Comparison of ENCODE assay signal across 12 cellular contexts in the genomic region with DNA sequence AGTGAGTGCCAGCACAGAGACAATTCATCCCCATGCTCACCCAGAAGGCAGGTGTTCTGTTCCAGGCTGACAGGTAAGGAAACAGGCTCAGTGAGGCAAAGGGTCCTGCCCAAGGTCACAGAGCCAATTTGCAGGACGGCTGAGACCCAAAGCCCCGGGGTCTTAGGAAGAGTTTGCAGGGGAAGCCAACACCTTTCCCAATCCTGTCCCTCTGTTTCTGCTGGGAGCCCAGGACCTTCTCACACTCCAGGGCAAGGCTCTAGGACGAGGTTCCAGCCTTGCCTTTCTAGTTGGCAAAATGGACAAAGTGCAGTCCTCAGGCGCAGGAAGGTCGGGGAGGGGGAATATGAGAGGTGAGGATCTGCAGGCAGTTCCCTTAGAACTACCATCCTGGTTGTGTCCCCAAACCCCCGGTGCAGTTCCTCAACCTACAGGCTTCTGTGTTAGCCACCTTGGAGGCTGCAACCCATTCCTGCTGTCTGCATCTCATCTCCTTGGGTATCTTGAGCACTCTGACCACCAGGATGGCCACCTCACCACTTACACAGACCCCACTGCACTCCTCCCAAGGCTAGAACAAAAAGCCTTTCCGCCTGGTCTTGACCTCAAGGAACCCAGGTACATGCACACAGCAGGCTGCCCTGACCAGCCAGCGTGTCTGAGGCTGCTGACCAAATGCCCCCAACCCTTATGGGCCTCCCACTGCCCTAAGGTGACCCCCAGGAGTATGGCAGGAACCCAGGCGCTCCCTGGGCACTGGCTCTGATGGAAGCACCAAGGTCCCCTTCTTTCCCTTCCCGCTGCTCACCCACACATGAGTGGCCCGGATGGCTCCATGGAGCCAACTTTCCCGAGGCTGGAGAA. TPM values are rescaled to one million over a fixed set of nuclear protein-coding genes. Genes with fewer than 3 reads are reported as not detected.
DNase-seq lines count a peak whose midpoint lies in the region; TF ChIP-seq lines count a peak whose summit lies in the region.
"Had no signal": no experiment of that assay in that cellular context is flagged by ENCODE, and none has a peak within 500 bp of the region (broad histone marks: within the 10 kb centered on the region; RNA-seq: fewer than 3 reads in every experiment).

No MANE protein-coding gene starts in this region.

- no peak for TF ChIP-seq CTCF in GM13977 (IDR thresholded peaks at IDR 0.05; ENCODE audit: extremely low read depth, insufficient read depth, missing control alignments)
- TF ChIP-seq CTCF in neural progenitor cell (IDR thresholded peaks at IDR 0.05): no peak

- no peaks in the 10 kb centered on the region for H3K9me3 ChIP-seq in neural progenitor cell (ENCODE audit: low read depth)
- H3K9me3 ChIP-seq: right atrium auricular region had no signal

- no peak for DNase-seq in T-helper 2 cell treated with Interferon-gamma antibody and Interleukin-4, amounts not matched to agents 5 μg/mL and 100 μg/mL, for 36 hours (ENCODE audit: low spot score)
- DNase-seq in T-helper 2 cell (no peak), GM13977 (ENCODE audit: low spot score) (peak; percentile 6), neural progenitor cell (ENCODE audit: low spot score) (no peak), hippocampal formation (lab: John Stamatoyannopoulos, UW) (no peak), AG08395 (ENCODE audit: low spot score) (no peak)
- DNase-seq in activated T-helper 2 cell treated with anti-CD3 and anti-CD28 coated beads, Interferon-gamma antibody, Interleukin-2, Interleukin-4, amounts not matched to agents 10 μg/mL and 5 μg/mL and 100 μg/mL, durations not matched to agents 14 hours and 24 hours and 36 hours (ENCODE audit: low spot score): no peak
- DNase-seq in stimulated activated CD4-positive, alpha-beta T cell treated with anti-CD3 and anti-CD28 coated beads, Interleukin-4, amount 100 ng/mL, for 1 hour: no peak
- DNase-seq: mesendoderm, NCI-H1694 treated with DMSO at 0.1 percent for 48 hours, trophoblast cell had no signal

- peaks cover 3% of the 10 kb centered on the region for H3K36me3 Mint-ChIP-seq in T-helper 2 cell treated with Interferon-gamma antibody and Interleukin-4, amounts not matched to agents 5 μg/mL and 100 μg/mL, for 36 hours (ENCODE audit: low read depth)
- H3K36me3 Mint-ChIP-seq in activated T-helper 2 cell treated with anti-CD3 and anti-CD28 coated beads, Interferon-gamma antibody, Interleukin-2, Interleukin-4, amounts not matched to agents 10 μg/mL and 5 μg/mL and 100 μg/mL, durations not matched to agents 14 hours and 24 hours and 36 hours (ENCODE audit: low read depth): no peaks in the 10 kb centered on the region
- no peaks in the 10 kb centered on the region for H3K36me3 Mint-ChIP-seq in neural progenitor cell

- no peak overlapping the region for H3K27ac Mint-ChIP-seq in T-helper 2 cell treated with Interferon-gamma antibody and Interleukin-4, amounts not matched to agents 5 μg/mL and 100 μg/mL, for 36 hours
- no peak overlapping the region for H3K27ac Mint-ChIP-seq in activated T-helper 2 cell treated with anti-CD3 and anti-CD28 coated beads, Interferon-gamma antibody, Interleukin-2, Interleukin-4, amounts not matched to agents 10 μg/mL and 5 μg/mL and 100 μg/mL, durations not matched to agents 14 hours and 24 hours and 36 hours
- H3K27ac Mint-ChIP-seq in neural progenitor cell: no peak overlapping the region

- H3K4me1 Mint-ChIP-seq in T-helper 2 cell treated with Interferon-gamma antibody and Interleukin-4, amounts not matched to agents 5 μg/mL and 100 μg/mL, for 36 hours (ENCODE audit: low read depth): peaks cover 14% of the 10 kb centered on the region
- H3K4me1 Mint-ChIP-seq in activated T-helper 2 cell treated with anti-CD3 and anti-CD28 coated beads, Interferon-gamma antibody, Interleukin-2, Interleukin-4, amounts not matched to agents 10 μg/mL and 5 μg/mL and 100 μg/mL, durations not matched to agents 14 hours and 24 hours and 36 hours (ENCODE audit: low read depth): peaks cover 15% of the 10 kb centered on the region
- H3K4me1 Mint-ChIP-seq in neural progenitor cell: peaks cover 12% of the 10 kb centered on the region

- H3F3A ChIP-seq in neural progenitor cell (ENCODE audit: low read depth): no peaks in the 10 kb centered on the region

- in situ Hi-C loops in GM13977 (cut with MboI; ENCODE audit: low pct_unique_long_range_greater_than_20kb, low sequenced_read_pairs, unreplicated experiment): no loop called here

- H3K4me1 ChIP-seq in neural progenitor cell: peaks cover 10% of the 10 kb centered on the region

- no peak overlapping the region for H3K9ac ChIP-seq in neural progenitor cell

- H3K79me2 ChIP-seq in neural progenitor cell (ENCODE audit: low read depth): peaks cover 27% of the 10 kb centered on the region

- no peak overlapping the region for H3K27ac ChIP-seq in neural progenitor cell

- intact Hi-C loops in activated T-helper 2 cell treated with anti-CD3 and anti-CD28 coated beads, Interferon-gamma antibody, Interleukin-2, Interleukin-4, amounts not matched to agents 10 μg/mL and 5 μg/mL and 100 μg/mL, durations not matched to agents 14 hours and 24 hours and 36 hours (cut with micrococcal nuclease): loop anchor here (5.0 kb wide), 1 partner anchor 323 kb away; no protein-coding TSS in a partner anchor

- H3K27me3 ChIP-seq in neural progenitor cell: peaks cover 26% of the 10 kb centered on the region
- H3K27me3 ChIP-seq: right atrium auricular region had no signal

- H2AFZ ChIP-seq in neural progenitor cell (replicated peaks): no peak overlapping the region

- no peak overlapping the region for H3K4me3 ChIP-seq in neural progenitor cell

- peaks cover 24% of the 10 kb centered on the region for H4K20me1 ChIP-seq in neural progenitor cell (ENCODE audit: low read depth)

- peak overlapping the region; percentile 85 for H3K4me3 Mint-ChIP-seq in T-helper 2 cell treated with Interferon-gamma antibody and Interleukin-4, amounts not matched to agents 5 μg/mL and 100 μg/mL, for 36 hours
- H3K4me3 Mint-ChIP-seq in activated T-helper 2 cell treated with anti-CD3 and anti-CD28 coated beads, Interferon-gamma antibody, Interleukin-2, Interleukin-4, amounts not matched to agents 10 μg/mL and 5 μg/mL and 100 μg/mL, durations not matched to agents 14 hours and 24 hours and 36 hours (ENCODE audit: low read depth): peak overlapping the region; percentile 82
- H3K4me3 Mint-ChIP-seq in neural progenitor cell: peak overlapping the region; percentile 89

- peaks cover 31% of the 10 kb centered on the region for H3K27me3 Mint-ChIP-seq in T-helper 2 cell treated with Interferon-gamma antibody and Interleukin-4, amounts not matched to agents 5 μg/mL and 100 μg/mL, for 36 hours (ENCODE audit: low read depth)
- peaks cover 27% of the 10 kb centered on the region for H3K27me3 Mint-ChIP-seq in activated T-helper 2 cell treated with anti-CD3 and anti-CD28 coated beads, Interferon-gamma antibody, Interleukin-2, Interleukin-4, amounts not matched to agents 10 μg/mL and 5 μg/mL and 100 μg/mL, durations not matched to agents 14 hours and 24 hours and 36 hours (ENCODE audit: low read depth)
- peaks cover 19% of the 10 kb centered on the region for H3K27me3 Mint-ChIP-seq in neural progenitor cell (ENCODE audit: insufficient read depth, low read depth)

- no peak overlapping the region for H3K4me2 ChIP-seq in neural progenitor cell

- peaks cover 5% of the 10 kb centered on the region for H3K9me3 Mint-ChIP-seq in T-helper 2 cell treated with Interferon-gamma antibody and Interleukin-4, amounts not matched to agents 5 μg/mL and 100 μg/mL, for 36 hours
- H3K9me3 Mint-ChIP-seq in activated T-helper 2 cell treated with anti-CD3 and anti-CD28 coated beads, Interferon-gamma antibody, Interleukin-2, Interleukin-4, amounts not matched to agents 10 μg/mL and 5 μg/mL and 100 μg/mL, durations not matched to agents 14 hours and 24 hours and 36 hours: peaks cover 6% of the 10 kb centered on the region
- peaks cover 20% of the 10 kb centered on the region for H3K9me3 Mint-ChIP-seq in neural progenitor cell

- H3K36me3 ChIP-seq in neural progenitor cell: no peaks in the 10 kb centered on the region
- H3K36me3 ChIP-seq: right atrium auricular region had no signal

RNA-seq across cellular contexts. Expression of a gene that starts 1.9 kb away (rescaled TPM):
- 37.4 and 43.3 TPM in 2 replicates for total RNA-seq in activated T-helper 2 cell treated with anti-CD3 and anti-CD28 coated beads, Interferon-gamma antibody, Interleukin-2, Interleukin-4, amounts not matched to agents 10 μg/mL and 5 μg/mL and 100 μg/mL, durations not matched to agents 14 hours and 24 hours and 36 hours
- total RNA-seq in neural progenitor cell (ENCODE audit: low replicate concordance): 14.8 and 21.7 TPM in 2 replicates

RNA-seq across cellular contexts. Expression of a gene that starts 44.5 kb away (rescaled TPM):
- total RNA-seq in activated T-helper 2 cell treated with anti-CD3 and anti-CD28 coated beads, Interferon-gamma antibody, Interleukin-2, Interleukin-4, amounts not matched to agents 10 μg/mL and 5 μg/mL and 100 μg/mL, durations not matched to agents 14 hours and 24 hours and 36 hours: 12.3 and 15.8 TPM in 2 replicates
- total RNA-seq in neural progenitor cell (ENCODE audit: low replicate concordance): 19.0 and 28.3 TPM in 2 replicates
